In the genomic region with DNA sequence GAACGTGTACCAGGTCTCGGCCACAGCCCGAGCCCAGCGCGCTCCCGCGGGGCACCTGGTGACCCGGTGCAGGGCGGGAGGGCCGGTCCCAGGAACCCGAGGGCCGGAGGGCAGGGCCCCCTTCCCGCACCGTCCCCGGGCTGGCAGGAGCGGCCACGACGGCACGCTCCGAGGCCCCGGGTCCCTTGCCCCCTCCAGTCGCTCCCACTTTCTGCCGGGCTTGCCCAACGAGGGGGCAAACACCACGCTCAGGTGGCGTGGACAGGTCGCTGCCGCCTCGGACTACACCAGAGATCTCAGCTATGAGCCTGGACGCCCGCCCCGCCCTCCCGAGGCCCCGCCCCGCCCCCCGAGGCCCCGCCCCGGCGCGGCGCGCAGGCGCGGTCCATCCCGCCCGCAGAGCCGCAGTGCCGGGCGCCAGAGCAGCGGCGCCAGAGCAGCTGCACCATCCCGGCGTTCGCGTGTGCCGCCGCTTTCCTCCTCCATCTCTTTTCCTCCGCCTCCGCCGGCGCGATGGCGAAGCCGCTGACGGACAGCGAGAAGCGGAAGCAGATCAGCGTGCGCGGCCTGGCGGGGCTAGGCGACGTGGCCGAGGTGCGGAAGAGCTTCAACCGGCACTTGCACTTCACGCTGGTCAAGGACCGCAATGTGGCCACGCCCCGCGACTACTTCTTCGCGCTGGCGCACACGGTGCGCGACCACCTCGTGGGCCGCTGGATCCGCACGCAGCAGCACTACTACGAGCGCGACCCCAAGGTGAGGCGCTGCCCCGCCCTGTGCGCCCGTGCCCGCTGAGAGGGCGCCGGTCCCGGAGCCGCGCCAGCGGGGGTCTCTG, we compare ENCODE assay signal across 8 cellular contexts. TPM values are rescaled to one million over a fixed set of nuclear protein-coding genes. Genes with fewer than 3 reads are reported as not detected.
DNase-seq lines count a peak whose midpoint lies in the region; ATAC-seq, FAIRE-seq and TF ChIP-seq lines count a peak whose summit lies in the region.

A gene (plus strand): TSS at position 420 of the 835 bp plus-strand sequence. CDS start 94 bp downstream, at position 514.

- H3K27me3 ChIP-seq in HepG2 (ENCODE audit: control insufficient read depth in 1 of 2, insufficient read depth in 2 of 2, low read length in 2 of 2) = peaks cover 1 to 15% of the 10 kb centered on the region in 2 experiments; a peak in 2 of 5 replicates

- intact Hi-C loops in HepG2 (cut with micrococcal nuclease; ENCODE audit: unreplicated experiment) = loop anchor here (1.0 to 2.0 kb wide), 4 partner anchors 11 to 52 kb away; no protein-coding TSS in a partner anchor

- peak within 1 kb of the TSS; percentile 100 for H3K4me2 ChIP-seq in HepG2 (ENCODE audit: low read depth, low read length)

- ATAC-seq in GM19324 (IDR thresholded peaks at IDR 0.05; ENCODE audit: low FRiP score, unreplicated experiment) = peak; percentile 72
- peak; percentile 66 for ATAC-seq in HG03457 (IDR thresholded peaks at IDR 0.05; ENCODE audit: unreplicated experiment)
- peak; percentile 77 for ATAC-seq in HepG2

- under 1% methylated on average over 36 of the region's 105 CpGs for WGBS in HepG2 (ENCODE audit: low lambda C conversion rate)

- BruUV-seq in HepG2 (replicated peaks; lab: Mats Ljungman, UMichigan) = no TSS peak

- no peaks in the 10 kb centered on the region for H4K20me1 ChIP-seq in HepG2 (ENCODE audit: insufficient read depth, low read length)

- peak; percentile 95 to 100 for TF ChIP-seq POLR2A in HepG2 (IDR thresholded peaks at IDR 0.05; ENCODE audit: insufficient read depth in 1 of 2, low read depth in 2 of 2, low read length in 2 of 2)

- H3K27ac ChIP-seq in C4-2B = peak within 1 kb of the TSS; percentile 93
- H3K27ac ChIP-seq in HepG2 (ENCODE audit: extremely low read length, insufficient read depth, low read length) = peak within 1 kb of the TSS; percentile 75

- H3K79me2 ChIP-seq in HepG2 (ENCODE audit: insufficient read depth, low read length) = peaks cover 40% of the 10 kb centered on the region

- DNase-seq in NCI-H748 (lab: John Stamatoyannopoulos, UW; ENCODE audit: unreplicated experiment) (peak; percentile 91), dermis blood vessel endothelial cell (peak; percentile 80), HepG2 (ENCODE audit: low spot score) (peak; percentile 78)
- peak; percentile 59 to 66 for DNase-seq in activated CD4-positive, alpha-beta T cell treated with anti-CD3 and anti-CD28 coated beads, Interleukin-2, amount 50 U/mL, for 4 hours
- DNase-seq in stimulated activated CD4-positive, alpha-beta T cell treated with anti-CD3 and anti-CD28 coated beads, Interleukin-2, amount 100 ng/mL, for 48 hours = peak; percentile 63 to 77

- CTCF ChIA-PET in HepG2 (lab: Yijun Ruan, JAX; ENCODE audit: low intra/inter-chr PET ratio, low total read pairs) = interaction anchor here (1.3 to 2.6 kb wide), 3 partner anchors 25 to 253 kb away, joined by 3 to 11 read pairs (median 3); no protein-coding TSS in a partner anchor

- TF ChIP-seq EP300 in HepG2 (IDR thresholded peaks at IDR 0.05; ENCODE audit: low read depth in 2 of 2, low read length in 2 of 2) (0 out of 4 replicates have a peak, but pooled peaks of 1 of the 2 experiments have one; percentile 45), HepG2 (CRISPR knock-in tag; IDR thresholded peaks at IDR 0.05; ENCODE audit: borderline replicate concordance) (peak; percentile 66)

- POLR2A ChIA-PET in HepG2 (lab: Yijun Ruan, JAX) = interaction anchor here (0.7 to 3.6 kb wide), 30 partner anchors 8 to 449 kb away, joined by 3 to 72 read pairs (median 5); a partner anchor contains a TSS

- H3K9me3 ChIP-seq in HepG2 (ENCODE audit: low read length) = no peaks in the 10 kb centered on the region

- H3K36me3 ChIP-seq in HepG2 (replicated peaks in 1 of 2; ENCODE audit: control insufficient read depth in 1 of 2, insufficient read depth in 2 of 2, low read length in 2 of 2) = 0 out of 5 replicates have a peak, but pooled peaks cover 0 to 2% of the 10 kb centered on the region in 2 experiments

- peaks cover 55% of the 10 kb centered on the region for H3K4me1 ChIP-seq in HepG2 (ENCODE audit: insufficient read depth, low read length)

- peak within 1 kb of the TSS; percentile 64 for H2AFZ ChIP-seq in HepG2 (ENCODE audit: low read length)

- H3K4me3 ChIP-seq in HepG2 (replicated peaks in 1 of 3; ENCODE audit: insufficient read depth in 1 of 3, low read depth in 2 of 3, low read length in 3 of 3) = peak within 1 kb of the TSS; percentile 69 to 93 (median 93)

- in situ Hi-C loops in HepG2 (cut with HindIII; ENCODE audit: extremely low pct_ligation_motif_present, low pct_unique_long_range_greater_than_20kb) = no loop called here

- no peak for FAIRE-seq in HepG2 (lab: Jason Lieb, UNC)

- peak within 1 kb of the TSS; percentile 81 for H3K9ac ChIP-seq in HepG2 (ENCODE audit: insufficient read depth, low read depth, low read length)

- no peak for TF ChIP-seq CTCF in C4-2B (conservative IDR thresholded peaks at IDR 0.05)
- TF ChIP-seq CTCF in HepG2 (CRISPR knock-in tag; IDR thresholded peaks at IDR 0.05) = peak; percentile 39; the same call in 1 of the 2 replicates

- TF ChIP-seq RAD21 in HepG2 (CRISPR knock-in tag; IDR thresholded peaks at IDR 0.05) = peak; percentile 59

TF ChIP-seq in HepG2, 621 proteins besides CTCF, POLR2A, EP300 and RAD21 (continues in another document):
- TF ChIP-seq PRPF4 (IDR thresholded peaks at IDR 0.05; ENCODE audit: low read depth, low read length, poor library complexity, severe bottlenecking) (no peak), ZNF768 (CRISPR knock-in tag; IDR thresholded peaks at IDR 0.05) (peak; percentile 88)

RNA-seq across cellular contexts. Expression of the gene that starts here (rescaled TPM):
- total RNA-seq in dermis blood vessel endothelial cell (81.9 and 127 TPM in 2 replicates), HepG2 (2016; rRNA removed; fragmentation: Illumina TruSeq; extraction: Trizol) (82.0 and 86.3 TPM in 2 replicates)
- total RNA-seq in HepG2 (2016; cell fraction: cytosol; rRNA removed; fragmentation: Illumina TruSeq; extraction: Trizol; ENCODE audit: low read depth) = 5.4 and 6.5 TPM in 2 replicates
- total RNA-seq in HepG2 (2016; cell fraction: insoluble cytoplasmic fraction; rRNA removed; fragmentation: Illumina TruSeq; extraction: Trizol) = 69.1 and 89.6 TPM in 2 replicates
- total RNA-seq in HepG2 (2016; cell fraction: membrane; rRNA removed; fragmentation: Illumina TruSeq; extraction: Trizol) = 18.0 and 19.5 TPM in 2 replicates
- total RNA-seq in HepG2 (2016; cell fraction: nucleus; rRNA removed; fragmentation: Illumina TruSeq; extraction: Trizol) = 59.8 and 63.0 TPM in 2 replicates
- polyA plus RNA-seq in HepG2 (2011; rRNA removed) = 24.2 and 37.5 TPM in 2 replicates
- polyA plus RNA-seq in HepG2 (2011; cell fraction: cytosol; rRNA removed) = 24.4 and 27.4 TPM in 2 replicates
- polyA plus RNA-seq in HepG2 (2011; cell fraction: nucleus; rRNA removed) = 111 and 112 TPM in 2 replicates
- 26.9 and 46.5 TPM in 2 replicates for polyA plus RNA-seq in HepG2 (2012)
- polyA plus RNA-seq in HepG2 (2016; cell fraction: cytosol; fragmentation: Illumina TruSeq; extraction: Trizol; ENCODE audit: low read depth) = 3.5 TPM in 2 replicates
- 45.7 and 58.6 TPM in 2 replicates for polyA plus RNA-seq in HepG2 (2016; cell fraction: insoluble cytoplasmic fraction; fragmentation: Illumina TruSeq; extraction: Trizol; ENCODE audit: low read depth)
- 7.2 and 9.8 TPM in 2 replicates for polyA plus RNA-seq in HepG2 (2016; cell fraction: membrane; fragmentation: Illumina TruSeq; extraction: Trizol; ENCODE audit: low read depth)
- polyA plus RNA-seq in HepG2 (2016; cell fraction: nucleus; fragmentation: Illumina TruSeq; extraction: Trizol; ENCODE audit: insufficient read depth, low read depth) = 79.7 and 85.5 TPM in 2 replicates
- 26.5 and 80.5 TPM in 2 replicates for polyA minus RNA-seq in HepG2 (2011; rRNA and poly(A)+ RNA removed; ENCODE audit: low replicate concordance)
- polyA minus RNA-seq in HepG2 (2011; cell fraction: cytosol; rRNA and poly(A)+ RNA removed) = 36.1 and 38.1 TPM in 2 replicates
- polyA minus RNA-seq in HepG2 (2011; cell fraction: nucleus; rRNA and poly(A)+ RNA removed) = 27.9 and 31.3 TPM in 2 replicates

Comparison
In these comparisons a context has a peak if more than half of its experiments do, and no peak if none do; other contexts are left out.
1. Peak in every context shown above with its lines: DNase-seq, ATAC-seq, H3K4me3 ChIP-seq and H3K27ac ChIP-seq.